1 cellular context compared by ENCODE assay signal in genomic region chr18:48801728-48802542, GRCh38.
TF ChIP-seq lines count a peak whose summit lies in the region.

No MANE protein-coding gene starts in this region.

TF ChIP-seq in HepG2, 621 proteins besides CTCF, POLR2A, EP300 and RAD21 (continued from another document):
- TF ChIP-seq, protein P1, sequence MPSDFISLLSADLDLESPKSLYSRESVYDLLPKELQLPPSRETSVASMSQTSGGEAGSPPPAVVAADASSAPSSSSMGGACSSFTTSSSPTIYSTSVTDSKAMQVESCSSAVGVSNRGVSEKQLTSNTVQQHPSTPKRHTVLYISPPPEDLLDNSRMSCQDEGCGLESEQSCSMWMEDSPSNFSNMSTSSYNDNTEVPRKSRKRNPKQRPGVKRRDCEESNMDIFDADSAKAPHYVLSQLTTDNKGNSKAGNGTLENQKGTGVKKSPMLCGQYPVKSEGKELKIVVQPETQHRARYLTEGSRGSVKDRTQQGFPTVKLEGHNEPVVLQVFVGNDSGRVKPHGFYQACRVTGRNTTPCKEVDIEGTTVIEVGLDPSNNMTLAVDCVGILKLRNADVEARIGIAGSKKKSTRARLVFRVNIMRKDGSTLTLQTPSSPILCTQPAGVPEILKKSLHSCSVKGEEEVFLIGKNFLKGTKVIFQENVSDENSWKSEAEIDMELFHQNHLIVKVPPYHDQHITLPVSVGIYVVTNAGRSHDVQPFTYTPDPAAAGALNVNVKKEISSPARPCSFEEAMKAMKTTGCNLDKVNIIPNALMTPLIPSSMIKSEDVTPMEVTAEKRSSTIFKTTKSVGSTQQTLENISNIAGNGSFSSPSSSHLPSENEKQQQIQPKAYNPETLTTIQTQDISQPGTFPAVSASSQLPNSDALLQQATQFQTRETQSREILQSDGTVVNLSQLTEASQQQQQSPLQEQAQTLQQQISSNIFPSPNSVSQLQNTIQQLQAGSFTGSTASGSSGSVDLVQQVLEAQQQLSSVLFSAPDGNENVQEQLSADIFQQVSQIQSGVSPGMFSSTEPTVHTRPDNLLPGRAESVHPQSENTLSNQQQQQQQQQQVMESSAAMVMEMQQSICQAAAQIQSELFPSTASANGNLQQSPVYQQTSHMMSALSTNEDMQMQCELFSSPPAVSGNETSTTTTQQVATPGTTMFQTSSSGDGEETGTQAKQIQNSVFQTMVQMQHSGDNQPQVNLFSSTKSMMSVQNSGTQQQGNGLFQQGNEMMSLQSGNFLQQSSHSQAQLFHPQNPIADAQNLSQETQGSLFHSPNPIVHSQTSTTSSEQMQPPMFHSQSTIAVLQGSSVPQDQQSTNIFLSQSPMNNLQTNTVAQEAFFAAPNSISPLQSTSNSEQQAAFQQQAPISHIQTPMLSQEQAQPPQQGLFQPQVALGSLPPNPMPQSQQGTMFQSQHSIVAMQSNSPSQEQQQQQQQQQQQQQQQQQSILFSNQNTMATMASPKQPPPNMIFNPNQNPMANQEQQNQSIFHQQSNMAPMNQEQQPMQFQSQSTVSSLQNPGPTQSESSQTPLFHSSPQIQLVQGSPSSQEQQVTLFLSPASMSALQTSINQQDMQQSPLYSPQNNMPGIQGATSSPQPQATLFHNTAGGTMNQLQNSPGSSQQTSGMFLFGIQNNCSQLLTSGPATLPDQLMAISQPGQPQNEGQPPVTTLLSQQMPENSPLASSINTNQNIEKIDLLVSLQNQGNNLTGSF (CRISPR knock-in tag; IDR thresholded peaks at IDR 0.05) = no peak
- TF ChIP-seq FOXA1 (IDR thresholded peaks at IDR 0.05) = no peak
- TF ChIP-seq FOXA1 (CRISPR knock-in tag; IDR thresholded peaks at IDR 0.05) = no peak
- TF ChIP-seq ZNF350 (CRISPR knock-in tag; IDR thresholded peaks at IDR 0.05; ENCODE audit: borderline replicate concordance, low read depth) = no peak
- no peak for TF ChIP-seq SMAD3 (CRISPR knock-in tag; IDR thresholded peaks at IDR 0.05)
- no peak for TF ChIP-seq GLI4 (CRISPR knock-in tag; IDR thresholded peaks at IDR 0.05; ENCODE audit: borderline replicate concordance)
- no peak for TF ChIP-seq ATAD3A (CRISPR knock-in tag; IDR thresholded peaks at IDR 0.05)
- no peak for TF ChIP-seq BRF2 (CRISPR knock-in tag; IDR thresholded peaks at IDR 0.05)
- no peak for TF ChIP-seq MBNL3 (CRISPR knock-in tag; conservative IDR thresholded peaks at IDR 0.05)
- no peak for TF ChIP-seq SRSF9 (IDR thresholded peaks at IDR 0.05; ENCODE audit: borderline replicate concordance, insufficient read depth, low read depth, low read length, poor library complexity, severe bottlenecking)
- TF ChIP-seq SMARCC2 (IDR thresholded peaks at IDR 0.05) = no peak
- no peak for TF ChIP-seq ONECUT2 (CRISPR knock-in tag; IDR thresholded peaks at IDR 0.05)
- no peak for TF ChIP-seq ZKSCAN8 (CRISPR knock-in tag; IDR thresholded peaks at IDR 0.05; ENCODE audit: borderline replicate concordance)
- peak; percentile 29 for TF ChIP-seq HNF4A (CRISPR knock-in tag; IDR thresholded peaks at IDR 0.05)
- no peak for TF ChIP-seq ZC3H13 (CRISPR knock-in tag; IDR thresholded peaks at IDR 0.05)
- TF ChIP-seq, protein P2, sequence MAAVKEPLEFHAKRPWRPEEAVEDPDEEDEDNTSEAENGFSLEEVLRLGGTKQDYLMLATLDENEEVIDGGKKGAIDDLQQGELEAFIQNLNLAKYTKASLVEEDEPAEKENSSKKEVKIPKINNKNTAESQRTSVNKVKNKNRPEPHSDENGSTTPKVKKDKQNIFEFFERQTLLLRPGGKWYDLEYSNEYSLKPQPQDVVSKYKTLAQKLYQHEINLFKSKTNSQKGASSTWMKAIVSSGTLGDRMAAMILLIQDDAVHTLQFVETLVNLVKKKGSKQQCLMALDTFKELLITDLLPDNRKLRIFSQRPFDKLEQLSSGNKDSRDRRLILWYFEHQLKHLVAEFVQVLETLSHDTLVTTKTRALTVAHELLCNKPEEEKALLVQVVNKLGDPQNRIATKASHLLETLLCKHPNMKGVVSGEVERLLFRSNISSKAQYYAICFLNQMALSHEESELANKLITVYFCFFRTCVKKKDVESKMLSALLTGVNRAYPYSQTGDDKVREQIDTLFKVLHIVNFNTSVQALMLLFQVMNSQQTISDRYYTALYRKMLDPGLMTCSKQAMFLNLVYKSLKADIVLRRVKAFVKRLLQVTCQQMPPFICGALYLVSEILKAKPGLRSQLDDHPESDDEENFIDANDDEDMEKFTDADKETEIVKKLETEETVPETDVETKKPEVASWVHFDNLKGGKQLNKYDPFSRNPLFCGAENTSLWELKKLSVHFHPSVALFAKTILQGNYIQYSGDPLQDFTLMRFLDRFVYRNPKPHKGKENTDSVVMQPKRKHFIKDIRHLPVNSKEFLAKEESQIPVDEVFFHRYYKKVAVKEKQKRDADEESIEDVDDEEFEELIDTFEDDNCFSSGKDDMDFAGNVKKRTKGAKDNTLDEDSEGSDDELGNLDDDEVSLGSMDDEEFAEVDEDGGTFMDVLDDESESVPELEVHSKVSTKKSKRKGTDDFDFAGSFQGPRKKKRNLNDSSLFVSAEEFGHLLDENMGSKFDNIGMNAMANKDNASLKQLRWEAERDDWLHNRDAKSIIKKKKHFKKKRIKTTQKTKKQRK (IDR thresholded peaks at IDR 0.05; ENCODE audit: low read length) = no peak
- TF ChIP-seq RFX5 (IDR thresholded peaks at IDR 0.05; ENCODE audit: low read depth, low read length) = no peak
